In genomic region chr1:70205437-70206118, GRCh38 we compare ENCODE assay signal across 8 cellular contexts. TPM values are rescaled to one million over a fixed set of nuclear protein-coding genes. Genes with fewer than 3 reads are reported as not detected.
A peak's percentile ranks its signal among the peaks of the same experiment; 100 is the strongest.
DNase-seq lines count a peak whose midpoint lies in the region; ATAC-seq and TF ChIP-seq lines count a peak whose summit lies in the region.

LRRC40 (minus strand) TSS chr1:70205579; CDS start chr1:70205540, 39 bp downstream.

- intact Hi-C loops in T-helper 1 cell treated with Interleukin-12 subunit alpha and Interleukin-12 subunit beta and Interleukin-4 antibody, amounts not matched to agents 30 ng/mL and 1 ng/mL, for 36 hours (cut with micrococcal nuclease), result loop anchor here (1.0 to 2.0 kb wide), 7 partner anchors 16 to 876 kb away; partner anchors contain the start of genes ANKRD13C, CTH, SRSF11 and ZRANB2
- intact Hi-C loops in left cardiac atrium (cut with DNase I) (no loop called here), posterior vena cava (cut with DNase I) (no loop called here), upper lobe of right lung (cut with DNase I) (no loop called here)

- peak; percentile 76 for ATAC-seq in HG02870 (IDR thresholded peaks at IDR 0.05; ENCODE audit: unreplicated experiment)
- peak; percentile 99 for ATAC-seq in left cardiac atrium
- ATAC-seq in upper lobe of right lung, result peak; percentile 100

- no peaks in the 10 kb centered on the region for H3K9me3 ChIP-seq in upper lobe of right lung

- peak within 1 kb of the TSS; percentile 94 for H3K4me3 ChIP-seq in upper lobe of right lung

- in situ Hi-C loops in GM13976 (cut with MboI; ENCODE audit: low sequenced_read_pairs, unreplicated experiment), result no loop called here

- H3K36me3 ChIP-seq in upper lobe of right lung, result peaks cover 17% of the 10 kb centered on the region

- DNase-seq in GM13976 (ENCODE audit: low spot score) (peak; percentile 92), NCI-H146 treated with DMSO at 0.1 percent for 48 hours (lab: John Stamatoyannopoulos, UW; ENCODE audit: unreplicated experiment) (peak; percentile 82), amniotic stem cell (lab: John Stamatoyannopoulos, UW) (peak; percentile 93), left cardiac atrium (peak; percentile 98), posterior vena cava (ENCODE audit: low spot score) (peak; percentile 99), upper lobe of right lung (peak; percentile 98)

- H3K27me3 ChIP-seq in upper lobe of right lung, result no peaks in the 10 kb centered on the region

- H3K27ac ChIP-seq in upper lobe of right lung, result peak within 1 kb of the TSS; percentile 97

- peaks cover 50% of the 10 kb centered on the region for H3K4me1 ChIP-seq in upper lobe of right lung

- no peak for TF ChIP-seq CTCF in GM13976 (IDR thresholded peaks at IDR 0.05; ENCODE audit: borderline replicate concordance, control extremely low read depth, extremely low read depth, insufficient read depth, missing control alignments)
- TF ChIP-seq CTCF in upper lobe of right lung (IDR thresholded peaks at IDR 0.05), result no peak

RNA-seq across cellular contexts. Expression of gene LRRC40, which starts in this region (rescaled TPM):
- total RNA-seq in T-helper 1 cell treated with Interleukin-12 subunit alpha and Interleukin-12 subunit beta and Interleukin-4 antibody, amounts not matched to agents 30 ng/mL and 1 ng/mL, for 36 hours, result 19.4 and 21.6 TPM in 2 replicates
- total RNA-seq in left cardiac atrium, result 10 to 100 TPM in 1 of 2 donors, 1 to 10 TPM in 1; 8.8 to 12.5 TPM
- total RNA-seq in posterior vena cava, result 10 to 100 TPM; 12.4 to 17.2 TPM
- total RNA-seq in upper lobe of right lung, result 10.3 TPM

Comparison
In these comparisons a context has a peak if more than half of its experiments do, and no peak if none do; other contexts are left out.
1. Peak in every context shown above with its lines: DNase-seq, ATAC-seq, H3K4me3 ChIP-seq and H3K27ac ChIP-seq.